In genomic region chr3:112508261-112508660, GRCh38 we compare ENCODE assay signal across 22 cellular contexts. TPM values are rescaled to one million over a fixed set of nuclear protein-coding genes. Genes with fewer than 3 reads are reported as not detected.
DNase-seq lines count a peak whose midpoint lies in the region; ATAC-seq and FAIRE-seq lines count a peak whose summit lies in the region.
"Had no signal": no experiment of that assay in that cellular context is flagged by ENCODE, and none has a peak within 500 bp of the region (broad histone marks: within the 10 kb centered on the region; RNA-seq: fewer than 3 reads in every experiment).

No MANE protein-coding gene starts in this region.

- no peaks in the 10 kb centered on the region for H3K4me1 ChIP-seq in small intestine (ENCODE audit: control insufficient read depth in 2 of 2, insufficient read depth in 1 of 2, low read depth in 1 of 2, low read length in 1 of 2)
- H3K4me1 ChIP-seq: SJSA1 had no signal

- ATAC-seq in memory B cell (ENCODE audit: low read depth) (no peak), GM18907 (IDR thresholded peaks at IDR 0.05; ENCODE audit: unreplicated experiment) (no peak)

- H3K36me3 ChIP-seq in small intestine (ENCODE audit: control insufficient read depth in 2 of 2, insufficient read depth in 2 of 2, low read length in 2 of 2): no peaks in the 10 kb centered on the region
- H3K36me3 ChIP-seq: SJSA1 had no signal

- H3K4me3 ChIP-seq in small intestine (ENCODE audit: low read depth in 1 of 2, low read length in 2 of 2): no peak overlapping the region
- H3K4me3 ChIP-seq: GM23248, SJSA1 had no signal

- no peak for FAIRE-seq in small intestine (lab: Jason Lieb, UNC)
- FAIRE-seq: GM18507 had no signal

- no peaks in the 10 kb centered on the region for H3K9me3 ChIP-seq in small intestine (ENCODE audit: control insufficient read depth, low read depth)
- H3K9me3 ChIP-seq: SJSA1 had no signal

- peaks cover 1% of the 10 kb centered on the region for H3K9me3 Mint-ChIP-seq in memory B cell

- no peak overlapping the region for H3K27ac Mint-ChIP-seq in memory B cell

- H3K27ac ChIP-seq in small intestine (ENCODE audit: low read depth in 1 of 2, low read length in 1 of 2): no peak overlapping the region
- H3K27ac ChIP-seq: C4-2B, GM23248, SJSA1 had no signal

- WGBS in small intestine, 3 donors: 56 to 94% (median 87%) methylated on average over 2 of the region's 2 CpGs

- H3K36me3 Mint-ChIP-seq in memory B cell: peaks cover 2% of the 10 kb centered on the region

- peak overlapping the region; percentile 46 for H3K4me3 Mint-ChIP-seq in memory B cell

- no peaks in the 10 kb centered on the region for H3K27me3 Mint-ChIP-seq in memory B cell

- peak; percentile 42 for DNase-seq in NCI-H2171 (lab: John Stamatoyannopoulos, UW)
- DNase-seq in amniotic epithelial cell (ENCODE audit: low read depth): peak; percentile 4
- DNase-seq in memory B cell (ENCODE audit: low spot score in 2 of 2): no peak
- no peak for DNase-seq in NCI-H2107 (lab: John Stamatoyannopoulos, UW)
- no peak for DNase-seq in small intestine
- DNase-seq in NCI-H2196 treated with DMSO at 0.1 percent for 48 hours (lab: John Stamatoyannopoulos, UW; ENCODE audit: unreplicated experiment): no peak
- DNase-seq: Calu3, DND-41, GM23248, H7, Karpas-422, NCI-H1105, NCI-H1436 treated with DMSO at 0.1 percent for 48 hours, NCI-H187 treated with DMSO at 0.1 percent for 48 hours, NCI-H2227 treated with DMSO at 0.1 percent for 48 hours, NCI-H526 treated with DMSO at 0.1 percent for 48 hours, Right ventricle myocardium superior, RPMI8226 had no signal

- H3K27me3 ChIP-seq in small intestine (ENCODE audit: control insufficient read depth in 2 of 2, insufficient read depth in 2 of 2, low read length in 2 of 2): no peaks in the 10 kb centered on the region
- H3K27me3 ChIP-seq: SJSA1 had no signal

- H3K4me1 Mint-ChIP-seq in memory B cell: peaks cover 46% of the 10 kb centered on the region

RNA-seq across cellular contexts. Expression of gene BTLA, which starts 9.0 kb away (rescaled TPM):
- polyA plus RNA-seq in small intestine: under 1 TPM; 0.27 to 0.67 (median 0.49) TPM
- polyA plus RNA-seq: GM23248 had no signal

RNA-seq across cellular contexts. Expression of gene ATG3, which starts 53.5 kb away (rescaled TPM):
- 10 to 100 TPM; 60.4 to 73.0 (median 66.6) TPM for polyA plus RNA-seq in small intestine

RNA-seq across cellular contexts. Expression of gene SLC35A5, which starts 53.6 kb away (rescaled TPM):
- 10 to 100 TPM in 1 of 3 donors, 1 to 10 TPM in 2; 6.2 to 19.1 (median 9.2) TPM for polyA plus RNA-seq in small intestine

Comparison
In these comparisons a context has a peak if more than half of its experiments do, and no peak if none do; other contexts are left out.
1. DNase-seq: peak in NCI-H2171 (single experiment) and amniotic epithelial cell (single experiment); none in memory B cell (0 of 2), NCI-H2107 (single experiment), small intestine (single experiment) and NCI-H2196 treated with DMSO at 0.1 percent for 48 hours (single experiment).